In genomic region chrX:18368402-18368801, GRCh38 we compare ENCODE assay signal across 26 cellular contexts.
"Had no signal": no experiment of that assay in that cellular context is flagged by ENCODE, and none has a peak within 500 bp of the region (broad histone marks: within the 10 kb centered on the region; RNA-seq: fewer than 3 reads in every experiment).

No MANE protein-coding gene starts in this region.

- H3K36me3 ChIP-seq: ascending aorta, cardiac muscle cell, gastrocnemius medialis had no signal

- H3K4me1 ChIP-seq: ascending aorta, gastrocnemius medialis, testis had no signal

- H3K27me3 ChIP-seq: ascending aorta, cardiac muscle cell, gastrocnemius medialis, testis had no signal

- DNase-seq: activated CD4-positive, alpha-beta memory T cell treated with anti-CD3 and anti-CD28 coated beads, Interleukin-2, amount 10 ng/mL, durations not matched to agents 7 days and 5 days; activated CD4-positive, alpha-beta T cell treated with anti-CD3 and anti-CD28 coated beads for 1 hour; activated CD4-positive, alpha-beta T cell treated with anti-CD3 and anti-CD28 coated beads, Interleukin-2, amount 10 ng/mL, durations not matched to agents 7 days and 5 days; activated CD8-positive, alpha-beta memory T cell treated with anti-CD3 and anti-CD28 coated beads, Interleukin-2, amount 50 U/mL, for 48 hours; activated gamma-delta T cell; activated naive CD4-positive, alpha-beta T cell treated with anti-CD3 and anti-CD28 coated beads, Interleukin-2, amount 10 ng/mL, durations not matched to agents 7 days and 5 days; activated naive CD8-positive, alpha-beta T cell treated with anti-CD3 and anti-CD28 coated beads, Interleukin-2, amount 10 ng/mL, durations not matched to agents 7 days and 5 days; activated T-cell treated with anti-CD3 and anti-CD28 coated beads, Interleukin-2, amount 50 U/mL, for 24 hours; dorsolateral prefrontal cortex; effector memory CD4-positive, alpha-beta T cell; gastrocnemius medialis; glutamatergic neuron; islet precursor cell; left cardiac atrium; left ventricle myocardium superior; stimulated activated CD4-positive, alpha-beta T cell treated with anti-CD3 and anti-CD28 coated beads, Interleukin-12 subunit alpha, Interleukin-12 subunit beta, amount 100 ng/mL, for 4 hours; stimulated activated CD4-positive, alpha-beta T cell treated with anti-CD3 and anti-CD28 coated beads, Interleukin-4, amount 100 ng/mL, for 1 hour; stimulated activated naive CD8-positive, alpha-beta T cell treated with anti-CD3 and anti-CD28 coated beads, Interleukin-15, Interleukin-2, amounts not matched to agents 100 U/mL and 50 U/mL, for 24 hours; T1000; testis; trophoblast cell had no signal

- ATAC-seq: gastrocnemius medialis; left cardiac atrium; left ventricle myocardium superior; sciatic nerve; stimulated activated naive CD8-positive, alpha-beta T cell treated with anti-CD3 and anti-CD28 coated beads, Interleukin-15, Interleukin-2, amounts not matched to agents 100 U/mL and 50 U/mL, for 24 hours had no signal

- H3K4me3 ChIP-seq: ascending aorta, cardiac muscle cell, coronary artery, dorsolateral prefrontal cortex, gastrocnemius medialis, skin epidermis, testis had no signal

- H3K27ac ChIP-seq: ascending aorta, cardiac muscle cell, coronary artery, dorsolateral prefrontal cortex, gastrocnemius medialis, skin epidermis, testis had no signal
